In the genomic region with DNA sequence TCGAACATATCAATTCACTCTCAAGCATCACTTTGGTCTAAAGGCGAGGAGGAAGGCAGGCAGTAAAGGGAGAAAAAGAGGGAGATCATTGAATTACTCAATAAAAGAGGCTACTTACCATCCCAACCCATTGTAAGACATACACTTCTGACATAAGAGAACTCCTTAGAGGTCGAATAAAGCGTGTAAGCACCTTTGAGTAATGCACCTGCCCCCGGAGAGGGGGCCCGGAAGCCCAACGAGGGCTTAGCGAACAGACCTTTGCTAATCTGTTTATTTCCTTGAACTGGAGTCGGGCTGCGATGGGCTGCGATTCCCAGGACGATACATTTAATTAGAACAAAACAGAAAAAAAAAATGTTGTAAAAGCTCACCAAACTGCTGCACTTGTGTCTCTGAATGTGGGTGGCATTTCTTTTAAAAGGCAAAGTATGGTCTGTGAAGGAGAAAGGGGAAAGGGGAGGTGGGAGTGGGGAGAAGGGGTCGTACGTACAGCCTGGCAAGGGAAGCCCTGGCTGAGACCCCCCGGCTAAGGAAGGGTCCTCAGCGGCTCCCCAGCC, we compare ENCODE assay signal across 8 cellular contexts. TPM values are rescaled to one million over a fixed set of nuclear protein-coding genes. Genes with fewer than 3 reads are reported as not detected.
DNase-seq lines count a peak whose midpoint lies in the region; ATAC-seq and TF ChIP-seq lines count a peak whose summit lies in the region.

No MANE protein-coding gene starts in this region.

- H3K79me2 ChIP-seq in ACC112 (ENCODE audit: control insufficient read depth, insufficient read depth, low read length, unreplicated experiment) = peaks cover 67% of the 10 kb centered on the region

- TF ChIP-seq CTCF in endodermal cell (conservative IDR thresholded peaks at IDR 0.05) (no peak), neutrophil (IDR thresholded peaks at IDR 0.05) (no peak)

- DNase-seq in HT-29 (ENCODE audit: low spot score) (peak; percentile 80), endodermal cell (no peak), SIG-M5 treated with dmso at 0.1 percent for 504 hours (lab: John Stamatoyannopoulos, UW; ENCODE audit: unreplicated experiment) (no peak), NCI-H1694 treated with DMSO at 0.1 percent for 48 hours (lab: John Stamatoyannopoulos, UW) (no peak)
- DNase-seq in activated CD4-positive, alpha-beta memory T cell treated with anti-CD3 and anti-CD28 coated beads, Interleukin-2, amount 10 ng/mL, durations not matched to agents 7 days and 5 days = peak; percentile 50

- peak overlapping the region; percentile 90 for H3K4me3 Mint-ChIP-seq in activated CD4-positive, alpha-beta memory T cell treated with anti-CD3 and anti-CD28 coated beads, Interleukin-2, amount 10 ng/mL, durations not matched to agents 7 days and 5 days
- peak overlapping the region; percentile 91 for H3K4me3 Mint-ChIP-seq in endodermal cell

- POLR2A ChIA-PET in activated CD4-positive, alpha-beta memory T cell treated with anti-CD3 and anti-CD28 coated beads, Interleukin-2, amount 10 ng/mL, durations not matched to agents 7 days and 5 days (lab: Charles Lee) = interaction anchor here (0.6 to 15.1 kb wide), 12 partner anchors 8 to 325 kb away, joined by 3 to 704 read pairs (median 8); a partner anchor contains a TSS

- WGBS in endodermal cell (ENCODE audit: insufficient coverage in 1 of 2, insufficient read length in 1 of 2), 2 experiments = 0 to 2% methylated on average over 6 to 15 of the region's 16 CpGs

- H2AFZ ChIP-seq in ACC112 (ENCODE audit: low read length, unreplicated experiment) = no peak overlapping the region

- H3K9me3 ChIP-seq in endodermal cell (ENCODE audit: control insufficient read depth, low read length) (no peaks in the 10 kb centered on the region), neutrophil (no peaks in the 10 kb centered on the region)

- peak overlapping the region; percentile 98 for H3K9ac ChIP-seq in endodermal cell (ENCODE audit: extremely low read depth, low read length, poor library complexity, severe bottlenecking)

- H3K4me3 ChIP-seq in ACC112 (ENCODE audit: low read depth, low read length) (peak overlapping the region; percentile 92), endodermal cell (ENCODE audit: low read length) (peak overlapping the region; percentile 97), neutrophil (ENCODE audit: low read depth in 1 of 2, low read length in 1 of 2) (peak overlapping the region; percentile 96 to 99)

- peaks cover 56% of the 10 kb centered on the region for H3K36me3 Mint-ChIP-seq in activated CD4-positive, alpha-beta memory T cell treated with anti-CD3 and anti-CD28 coated beads, Interleukin-2, amount 10 ng/mL, durations not matched to agents 7 days and 5 days (ENCODE audit: low read depth)
- peaks cover 24% of the 10 kb centered on the region for H3K36me3 Mint-ChIP-seq in endodermal cell (ENCODE audit: low read depth)

- H3K27ac Mint-ChIP-seq in activated CD4-positive, alpha-beta memory T cell treated with anti-CD3 and anti-CD28 coated beads, Interleukin-2, amount 10 ng/mL, durations not matched to agents 7 days and 5 days = peak overlapping the region; percentile 100
- H3K27ac Mint-ChIP-seq in endodermal cell = peak overlapping the region; percentile 97

- H3K27me3 ChIP-seq in ACC112 (ENCODE audit: insufficient read depth, low read length) (no peaks in the 10 kb centered on the region), endodermal cell (ENCODE audit: control insufficient read depth, insufficient read depth, low read length, poor library complexity, severe bottlenecking) (no peaks in the 10 kb centered on the region), neutrophil (no peaks in the 10 kb centered on the region)

- no peak for ATAC-seq in GM19351 (IDR thresholded peaks at IDR 0.05; ENCODE audit: unreplicated experiment)

- no peaks in the 10 kb centered on the region for H3K9me3 Mint-ChIP-seq in activated CD4-positive, alpha-beta memory T cell treated with anti-CD3 and anti-CD28 coated beads, Interleukin-2, amount 10 ng/mL, durations not matched to agents 7 days and 5 days
- no peaks in the 10 kb centered on the region for H3K9me3 Mint-ChIP-seq in endodermal cell

- H3K27me3 Mint-ChIP-seq in activated CD4-positive, alpha-beta memory T cell treated with anti-CD3 and anti-CD28 coated beads, Interleukin-2, amount 10 ng/mL, durations not matched to agents 7 days and 5 days = no peaks in the 10 kb centered on the region
- no peaks in the 10 kb centered on the region for H3K27me3 Mint-ChIP-seq in endodermal cell (ENCODE audit: insufficient read depth)

- H3K27ac ChIP-seq in ACC112 (ENCODE audit: low read depth, low read length) (peak overlapping the region; percentile 99), endodermal cell (ENCODE audit: low read depth, low read length) (peak overlapping the region; percentile 97), neutrophil (peak overlapping the region; percentile 100)

- peaks cover 39% of the 10 kb centered on the region for H3K4me1 ChIP-seq in ACC112 (ENCODE audit: control insufficient read depth, insufficient read depth, low read length, unreplicated experiment)
- H3K4me1 ChIP-seq in endodermal cell (ENCODE audit: control insufficient read depth, insufficient read depth, low read length) = peaks cover 2% of the 10 kb centered on the region
- peaks cover 42 to 43% of the 10 kb centered on the region in 2 experiments for H3K4me1 ChIP-seq in neutrophil (ENCODE audit: control insufficient read depth in 1 of 2, insufficient read depth in 1 of 2, low read depth in 1 of 2, low read length in 1 of 2)

- H3K36me3 ChIP-seq in ACC112 (ENCODE audit: insufficient read depth, low read length) (peaks cover 7% of the 10 kb centered on the region; the same call in 1 of the 2 replicates), endodermal cell (ENCODE audit: control insufficient read depth, insufficient read depth, low read length) (peaks cover 17% of the 10 kb centered on the region), neutrophil (no peaks in the 10 kb centered on the region)

- H3K4me1 Mint-ChIP-seq in activated CD4-positive, alpha-beta memory T cell treated with anti-CD3 and anti-CD28 coated beads, Interleukin-2, amount 10 ng/mL, durations not matched to agents 7 days and 5 days = peaks cover 56% of the 10 kb centered on the region
- H3K4me1 Mint-ChIP-seq in endodermal cell = peaks cover 45% of the 10 kb centered on the region

- CTCF ChIA-PET in activated CD4-positive, alpha-beta memory T cell treated with anti-CD3 and anti-CD28 coated beads, Interleukin-2, amount 10 ng/mL, durations not matched to agents 7 days and 5 days (lab: Charles Lee) = interaction anchor here (0.8 to 1.8 kb wide), 3 partner anchors 17 to 238 kb away, joined by 3 to 4 read pairs (median 4); a partner anchor contains a TSS

RNA-seq across cellular contexts. Expression of a gene that starts 3.0 kb away (rescaled TPM):
- total RNA-seq in HT-29 (2014; rRNA removed; shearing (Covaris generic)) = 27.5 and 36.7 TPM in 2 replicates
- total RNA-seq in activated CD4-positive, alpha-beta memory T cell treated with anti-CD3 and anti-CD28 coated beads, Interleukin-2, amount 10 ng/mL, durations not matched to agents 7 days and 5 days = 100 to 1,000 TPM in 1 of 2 experiments, 10 to 100 TPM in 1; 98.3 to 104 TPM
- 10 to 100 TPM; 64.9 to 82.5 TPM for total RNA-seq in endodermal cell
- 23.7 TPM for polyA plus RNA-seq in endodermal cell (2013, experiment 1 of 2)
- polyA plus RNA-seq in endodermal cell (2013, experiment 2 of 2) = 23.5 TPM

RNA-seq across cellular contexts. Expression of a gene that starts 20.0 kb away (rescaled TPM):
- 220 and 231 TPM in 2 replicates for total RNA-seq in HT-29 (2014; rRNA removed; shearing (Covaris generic))
- 100 to 1,000 TPM; 150 TPM for total RNA-seq in activated CD4-positive, alpha-beta memory T cell treated with anti-CD3 and anti-CD28 coated beads, Interleukin-2, amount 10 ng/mL, durations not matched to agents 7 days and 5 days
- total RNA-seq in endodermal cell = 100 to 1,000 TPM; 187 to 240 TPM
- polyA plus RNA-seq in endodermal cell (2013, experiment 1 of 2) = 185 TPM
- 176 TPM for polyA plus RNA-seq in endodermal cell (2013, experiment 2 of 2)

Comparison
In these comparisons a context has a peak if more than half of its experiments do, and no peak if none do; other contexts are left out.
1. DNase-seq: peak in HT-29 (single experiment) and activated CD4-positive, alpha-beta memory T cell treated with anti-CD3 and anti-CD28 coated beads, Interleukin-2, amount 10 ng/mL, durations not matched to agents 7 days and 5 days (single experiment); none in endodermal cell (single experiment), SIG-M5 treated with dmso at 0.1 percent for 504 hours (single experiment) and NCI-H1694 treated with DMSO at 0.1 percent for 48 hours (single experiment).
2. Peak in every context shown above with its lines, with median percentiles within 50 percentile points of each other: H3K27ac ChIP-seq and H3K4me3 ChIP-seq.